ENCODE assay signal across 11 cellular contexts in genomic region chr21:24955275-24955961, GRCh38.
DNase-seq lines count a peak whose midpoint lies in the region; ATAC-seq, FAIRE-seq and TF ChIP-seq lines count a peak whose summit lies in the region.
"Had no signal": no experiment of that assay in that cellular context is flagged by ENCODE, and none has a peak within 500 bp of the region (broad histone marks: within the 10 kb centered on the region; RNA-seq: fewer than 3 reads in every experiment).

No MANE protein-coding gene starts in this region.

- in situ Hi-C loops in GM12878 (cut with MboI) = no loop called here

- ATAC-seq in GM18907 (IDR thresholded peaks at IDR 0.05; ENCODE audit: unreplicated experiment) (peak; percentile 97), GM21447 (IDR thresholded peaks at IDR 0.05; ENCODE audit: unreplicated experiment) (peak; percentile 91), HG03097 (IDR thresholded peaks at IDR 0.05; ENCODE audit: low FRiP score, unreplicated experiment) (peak; percentile 97), GM12878 (peak; percentile 92), foreskin keratinocyte (no peak)
- ATAC-seq: left ventricle myocardium superior had no signal

- SMC1A ChIA-PET in GM12878 (lab: Charles Lee; ENCODE audit: uncharacterized antibody, unreplicated experiment) = interaction anchor here (0.7 to 3.7 kb wide), 5 partner anchors 9 to 58 kb away, joined by 4 to 14 read pairs (median 8); no protein-coding TSS in a partner anchor

- 0 out of 4 replicates have a peak, but pooled peaks of 1 of the 2 experiments have one; percentile 33 for TF ChIP-seq EP300 in GM12878 (IDR thresholded peaks at IDR 0.05; ENCODE audit: borderline replicate concordance in 1 of 2, control insufficient read depth in 1 of 2, low read depth in 2 of 2, low read length in 2 of 2)

- no TSS peak for BruUV-seq in GM12878 (replicated peaks; lab: Mats Ljungman, UMichigan)

- H3K36me3 ChIP-seq in GM12878 (ENCODE audit: control insufficient read depth in 2 of 2, insufficient read depth in 2 of 2, low read length in 1 of 2) = no peaks in the 10 kb centered on the region

- H3K27ac ChIP-seq in GM12878 (ENCODE audit: control insufficient read depth, insufficient read depth) = no peak overlapping the region
- no peak overlapping the region for H3K27ac ChIP-seq in foreskin keratinocyte

- H3K4me1 ChIP-seq in GM12878 (ENCODE audit: control insufficient read depth, insufficient read depth, low read length) (no peaks in the 10 kb centered on the region; the same call in 1 of the 2 replicates), foreskin keratinocyte (no peaks in the 10 kb centered on the region)

- H4K20me1 ChIP-seq in GM12878 (ENCODE audit: control insufficient read depth, insufficient read depth) = no peaks in the 10 kb centered on the region

- 2% methylated on average over 6 of the region's 6 CpGs for WGBS in GM12878 (ENCODE audit: insufficient coverage, insufficient replicate concordance, low lambda C conversion rate, missing lambda C conversion rate)

- no peaks in the 10 kb centered on the region for H3K27me3 ChIP-seq in GM12878 (replicated peaks in 1 of 2; ENCODE audit: control insufficient read depth in 2 of 2, insufficient read depth in 2 of 2, low read length in 1 of 2)
- no peaks in the 10 kb centered on the region for H3K27me3 ChIP-seq in foreskin keratinocyte

- no peak overlapping the region for H3K4me3 ChIP-seq in GM12878

- no peaks in the 10 kb centered on the region for H3K79me2 ChIP-seq in GM12878 (ENCODE audit: control insufficient read depth, insufficient read depth, low read length)

- TF ChIP-seq CTCF in GM12878 (IDR thresholded peaks at IDR 0.05 in 2 of 3, conservative IDR thresholded peaks at IDR 0.05 in 1 of 3; ENCODE audit: control insufficient read depth in 2 of 3, extremely low read depth in 1 of 3, insufficient read depth in 1 of 3, low read depth in 3 of 3, low read length in 3 of 3) (no peak), foreskin keratinocyte (conservative IDR thresholded peaks at IDR 0.05) (no peak)

- POLR2A ChIA-PET in GM12878 (lab: Charles Lee) = interaction anchor here (0.7 to 1.3 kb wide), 3 partner anchors 14 to 239 kb away, joined by 4 read pairs; no protein-coding TSS in a partner anchor

- TF ChIP-seq RAD21 in GM12878 (IDR thresholded peaks at IDR 0.05; ENCODE audit: insufficient read depth, low read depth, low read length) = no peak

- FAIRE-seq in GM12878 (lab: Jason Lieb, UNC) = peak; percentile 90
- FAIRE-seq in frontal cortex (lab: Jason Lieb, UNC) = no peak

- H3K9ac ChIP-seq in GM12878 (ENCODE audit: control insufficient read depth, insufficient read depth, low read length) = no peak overlapping the region

- intact Hi-C loops in GM12878 (cut with micrococcal nuclease; ENCODE audit: unreplicated experiment) = loop anchor here (2.0 to 10.0 kb wide), 3 partner anchors 57 to 429 kb away; no protein-coding TSS in a partner anchor

- CTCF ChIA-PET in GM12878 (lab: Yijun Ruan, JAX) = interaction anchor here (0.9 to 1.8 kb wide), 2 partner anchors 328 to 429 kb away, joined by 3 to 5 read pairs; no protein-coding TSS in a partner anchor

- RAD21 ChIA-PET in GM12878 (lab: Charles Lee; ENCODE audit: unreplicated experiment) = interaction anchor here (1.0 to 2.8 kb wide), 5 partner anchors 23 to 59 kb away, joined by 3 to 7 read pairs (median 3); no protein-coding TSS in a partner anchor

- no peak for TF ChIP-seq POLR2A in GM12878 (IDR thresholded peaks at IDR 0.05; ENCODE audit: low read depth, low read length)

- H2AFZ ChIP-seq in GM12878 (ENCODE audit: control insufficient read depth, low read depth, low read length) = no peak overlapping the region

- no peaks in the 10 kb centered on the region; the same call in 2 of the 3 replicates for H3K9me3 ChIP-seq in GM12878 (replicated peaks; ENCODE audit: control insufficient read depth, insufficient read depth, low read length)

- peak overlapping the region; percentile 36 for H3K4me2 ChIP-seq in GM12878 (ENCODE audit: control insufficient read depth, insufficient read depth)

- DNase-seq in GM12878 (ENCODE audit: low read depth, low spot score) (peak; percentile 82), frontal cortex (ENCODE audit: low spot score in 2 of 2) (no peak), foreskin keratinocyte (no peak), NCI-H2171 (lab: John Stamatoyannopoulos, UW) (no peak)
- DNase-seq: DND-41, HFFc6, left ventricle myocardium superior, NCI-H1694 treated with DMSO at 0.1 percent for 48 hours had no signal

TF ChIP-seq in GM12878, 131 proteins besides CTCF, POLR2A, EP300 and RAD21 (continues in another document):
- TF ChIP-seq ZNF384 (IDR thresholded peaks at IDR 0.05; ENCODE audit: borderline replicate concordance, low read depth, low read length) (no peak), BHLHE40 (IDR thresholded peaks at IDR 0.05; ENCODE audit: borderline replicate concordance in 1 of 2, low read depth in 2 of 2, low read length in 1 of 2) (peak; percentile 64 to 83), POLR2AphosphoS5 (IDR thresholded peaks at IDR 0.05; ENCODE audit: low read length) (no peak), MYC (IDR thresholded peaks at IDR 0.05; ENCODE audit: insufficient read depth, insufficient read length, insufficient replicate concordance, low read length, severe bottlenecking) (no peak), SIN3A (IDR thresholded peaks at IDR 0.05; ENCODE audit: low read depth, low read length) (no peak), BMI1 (IDR thresholded peaks at IDR 0.05; ENCODE audit: borderline replicate concordance) (no peak), TBL1XR1 (IDR thresholded peaks at IDR 0.05; ENCODE audit: low read depth, low read length) (peak; percentile 59; the same call in 1 of the 2 replicates), ATF7 (IDR thresholded peaks at IDR 0.05; ENCODE audit: low read depth) (0 out of 2 replicates have a peak, but pooled peaks have one; percentile 21), MEF2B (IDR thresholded peaks at IDR 0.05; ENCODE audit: partially characterized antibody, poor library complexity, severe bottlenecking) (no peak), IKZF1 (conservative IDR thresholded peaks at IDR 0.05) (peak; percentile 66), STAT3 (IDR thresholded peaks at IDR 0.05; ENCODE audit: low read depth, low read length) (no peak), RUNX3 (IDR thresholded peaks at IDR 0.05; ENCODE audit: low read length) (peak; percentile 92), ETV6 (conservative IDR thresholded peaks at IDR 0.05 in 1 of 2, IDR thresholded peaks at IDR 0.05 in 1 of 2; ENCODE audit: borderline replicate concordance in 1 of 2, low read depth in 1 of 2) (no peak), CBFB (IDR thresholded peaks at IDR 0.05; ENCODE audit: low read depth) (0 out of 2 replicates have a peak, but pooled peaks have one; percentile 20), CREM (IDR thresholded peaks at IDR 0.05; ENCODE audit: low read depth) (peak; percentile 17; the same call in 1 of the 2 replicates), MTA2 (IDR thresholded peaks at IDR 0.05; ENCODE audit: low read depth) (peak; percentile 60), NFIC (IDR thresholded peaks at IDR 0.05; ENCODE audit: low read depth, low read length) (peak; percentile 54; the same call in 1 of the 2 replicates), E4F1 (IDR thresholded peaks at IDR 0.05; ENCODE audit: borderline replicate concordance, partially characterized antibody) (no peak), POU2F2 (IDR thresholded peaks at IDR 0.05; ENCODE audit: borderline replicate concordance, low read depth, low read length) (peak; percentile 76; the same call in 1 of the 3 replicates), PAX5 (IDR thresholded peaks at IDR 0.05; ENCODE audit: borderline replicate concordance, low read depth, low read length) (peak; percentile 56; the same call in 1 of the 2 replicates), ZZZ3 (IDR thresholded peaks at IDR 0.05; ENCODE audit: control insufficient read depth, insufficient read length, low read depth) (no peak), PML (IDR thresholded peaks at IDR 0.05; ENCODE audit: low read length) (no peak), EED (IDR thresholded peaks at IDR 0.05; ENCODE audit: low read depth) (no peak), IKZF2 (IDR thresholded peaks at IDR 0.05) (peak; percentile 56 to 61)
- TF ChIP-seq, protein P1, sequence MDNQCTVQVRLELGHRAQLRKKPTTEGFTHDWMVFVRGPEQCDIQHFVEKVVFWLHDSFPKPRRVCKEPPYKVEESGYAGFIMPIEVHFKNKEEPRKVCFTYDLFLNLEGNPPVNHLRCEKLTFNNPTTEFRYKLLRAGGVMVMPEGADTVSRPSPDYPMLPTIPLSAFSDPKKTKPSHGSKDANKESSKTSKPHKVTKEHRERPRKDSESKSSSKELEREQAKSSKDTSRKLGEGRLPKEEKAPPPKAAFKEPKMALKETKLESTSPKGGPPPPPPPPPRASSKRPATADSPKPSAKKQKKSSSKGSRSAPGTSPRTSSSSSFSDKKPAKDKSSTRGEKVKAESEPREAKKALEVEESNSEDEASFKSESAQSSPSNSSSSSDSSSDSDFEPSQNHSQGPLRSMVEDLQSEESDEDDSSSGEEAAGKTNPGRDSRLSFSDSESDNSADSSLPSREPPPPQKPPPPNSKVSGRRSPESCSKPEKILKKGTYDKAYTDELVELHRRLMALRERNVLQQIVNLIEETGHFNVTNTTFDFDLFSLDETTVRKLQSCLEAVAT (IDR thresholded peaks at IDR 0.05) = no peak
